Comparison of ENCODE assay signal across 30 cellular contexts in the genomic region with DNA sequence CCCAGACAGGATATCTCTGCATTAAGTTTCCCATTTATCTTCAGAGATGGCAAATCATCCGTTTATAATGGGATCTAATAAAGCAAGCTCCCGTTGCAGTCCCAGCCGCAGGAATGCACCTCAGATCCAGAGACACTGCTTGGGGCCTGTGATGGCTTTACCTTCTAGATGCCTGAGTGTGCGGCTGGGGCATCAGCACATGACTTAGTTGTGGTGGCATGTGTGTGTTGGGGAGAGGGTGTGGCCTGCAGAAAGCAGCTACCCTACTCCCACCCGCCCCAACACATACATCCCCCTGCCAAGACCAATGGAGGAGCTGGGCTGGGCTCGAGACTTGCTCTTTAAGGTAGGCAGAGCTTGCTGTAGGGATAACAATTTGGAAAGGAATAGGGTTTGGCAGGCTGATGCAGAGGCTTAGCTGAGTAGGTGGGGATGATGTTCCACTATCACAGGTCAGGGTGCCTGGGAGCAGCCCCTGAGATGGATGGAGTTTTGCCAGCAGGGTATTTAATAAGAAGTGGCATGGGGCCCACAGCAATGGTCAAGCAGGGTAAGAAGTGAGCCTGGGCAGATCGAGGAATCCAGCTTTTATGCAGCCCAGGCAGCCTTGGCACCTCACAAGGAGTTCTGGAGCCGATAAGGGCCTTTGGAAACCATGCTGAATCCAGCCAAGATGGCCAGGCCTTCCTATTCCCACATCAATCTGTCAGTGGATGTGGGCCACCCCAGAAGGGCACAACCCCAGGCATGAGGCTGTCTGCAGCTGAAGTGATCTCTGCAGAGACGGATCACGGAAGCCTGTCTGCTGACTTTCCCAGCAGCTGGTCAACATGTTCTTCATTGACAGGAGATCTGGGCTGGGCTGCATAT.
"Had no signal": no experiment of that assay in that cellular context is flagged by ENCODE, and none has a peak within 500 bp of the region (broad histone marks: within the 10 kb centered on the region; RNA-seq: fewer than 3 reads in every experiment).

No MANE protein-coding gene starts in this region.

- H3K36me3 Mint-ChIP-seq: activated naive CD4-positive, alpha-beta T cell treated with anti-CD3 and anti-CD28 coated beads, Interleukin-2, amount 10 ng/mL, durations not matched to agents 7 days and 5 days; activated naive CD8-positive, alpha-beta T cell treated with anti-CD3 and anti-CD28 coated beads, Interleukin-2, amount 10 ng/mL, durations not matched to agents 7 days and 5 days; brain; natural killer cell treated with Interleukin-12 subunit alpha and Interleukin-12 subunit beta and Interleukin-15 and Interleukin-18, amount 100 ng/mL, for 72 hours; stimulated activated naive B cell treated with anti-CD40 and anti-IgM and Interleukin-4, amounts not matched to agents 10 μg/mL and 1 μg/mL and 100 μg/mL, for 72 hours had no signal

- H3K9me3 ChIP-seq: ascending aorta, esophagus squamous epithelium, heart right ventricle, lower lobe of right lung, neutrophil, pancreas, prostate gland, stomach, thyroid gland, upper lobe of right lung had no signal

- H3K4me2 ChIP-seq: smooth muscle cell had no signal

- H3K27me3 Mint-ChIP-seq: activated naive CD4-positive, alpha-beta T cell treated with anti-CD3 and anti-CD28 coated beads, Interleukin-2, amount 10 ng/mL, durations not matched to agents 7 days and 5 days had no signal

- H3K4me3 Mint-ChIP-seq: activated CD4-positive, alpha-beta T cell treated with anti-CD3 and anti-CD28 coated beads for 36 hours; activated naive CD4-positive, alpha-beta T cell treated with anti-CD3 and anti-CD28 coated beads, Interleukin-2, amount 10 ng/mL, durations not matched to agents 7 days and 5 days; activated naive CD8-positive, alpha-beta T cell treated with anti-CD3 and anti-CD28 coated beads, Interleukin-2, amount 10 ng/mL, durations not matched to agents 7 days and 5 days; activated T-cell treated with anti-CD3 and anti-CD28 coated beads, Interleukin-2, amount 50 U/mL, for 24 hours; brain; natural killer cell treated with Interleukin-12 subunit alpha and Interleukin-12 subunit beta and Interleukin-15 and Interleukin-18, amount 100 ng/mL, for 72 hours; stimulated activated naive B cell treated with anti-CD40 and anti-IgM and Interleukin-4, amounts not matched to agents 10 μg/mL and 1 μg/mL and 100 μg/mL, for 72 hours had no signal

- ATAC-seq: activated CD4-positive, alpha-beta T cell treated with anti-CD3 and anti-CD28 coated beads for 36 hours; heart right ventricle; left lobe of liver; stimulated activated naive B cell treated with anti-CD40 and anti-IgM and Interleukin-4, amounts not matched to agents 10 μg/mL and 1 μg/mL and 100 μg/mL, for 72 hours had no signal

- H3K27ac ChIP-seq: ascending aorta, cardiac muscle cell, esophagus squamous epithelium, heart right ventricle, lower lobe of right lung, neutrophil, pancreas, prostate gland, stomach, thyroid gland, upper lobe of right lung had no signal

- H3K4me3 ChIP-seq: ascending aorta, cardiac muscle cell, esophagus squamous epithelium, heart right ventricle, lower lobe of right lung, pancreas, prostate gland, smooth muscle cell, stomach, thyroid gland, upper lobe of right lung had no signal

- H3K27me3 ChIP-seq: ascending aorta, cardiac muscle cell, neutrophil, pancreas, thyroid gland, upper lobe of right lung had no signal

- H3K27ac Mint-ChIP-seq: activated CD4-positive, alpha-beta T cell treated with anti-CD3 and anti-CD28 coated beads for 36 hours; activated naive CD4-positive, alpha-beta T cell treated with anti-CD3 and anti-CD28 coated beads, Interleukin-2, amount 10 ng/mL, durations not matched to agents 7 days and 5 days; activated naive CD8-positive, alpha-beta T cell treated with anti-CD3 and anti-CD28 coated beads, Interleukin-2, amount 10 ng/mL, durations not matched to agents 7 days and 5 days; activated T-cell treated with anti-CD3 and anti-CD28 coated beads, Interleukin-2, amount 50 U/mL, for 24 hours; natural killer cell treated with Interleukin-12 subunit alpha and Interleukin-12 subunit beta and Interleukin-15 and Interleukin-18, amount 100 ng/mL, for 72 hours; stimulated activated naive B cell treated with anti-CD40 and anti-IgM and Interleukin-4, amounts not matched to agents 10 μg/mL and 1 μg/mL and 100 μg/mL, for 72 hours had no signal

- H3K4me1 ChIP-seq: ascending aorta, esophagus squamous epithelium, pancreas, prostate gland, stomach, thyroid gland, upper lobe of right lung had no signal

- H3K4me1 Mint-ChIP-seq: activated CD4-positive, alpha-beta T cell treated with anti-CD3 and anti-CD28 coated beads for 36 hours; activated naive CD8-positive, alpha-beta T cell treated with anti-CD3 and anti-CD28 coated beads, Interleukin-2, amount 10 ng/mL, durations not matched to agents 7 days and 5 days; stimulated activated naive B cell treated with anti-CD40 and anti-IgM and Interleukin-4, amounts not matched to agents 10 μg/mL and 1 μg/mL and 100 μg/mL, for 72 hours had no signal

- H3K36me3 ChIP-seq: ascending aorta, cardiac muscle cell, esophagus squamous epithelium, heart right ventricle, lower lobe of right lung, neutrophil, pancreas, prostate gland, stomach, thyroid gland, upper lobe of right lung had no signal

- DNase-seq: activated CD4-positive, alpha-beta T cell treated with anti-CD3 and anti-CD28 coated beads, Interleukin-2, amount 50 U/mL, for 48 hours; activated CD4-positive, CD25-positive, alpha-beta regulatory T cell; activated CD8-positive, alpha-beta memory T cell treated with anti-CD3 and anti-CD28 coated beads, Interleukin-2, amount 50 U/mL, for 48 hours; activated gamma-delta T cell; activated naive CD4-positive, alpha-beta T cell treated with anti-CD3 and anti-CD28 coated beads, Interleukin-2, amount 10 ng/mL, durations not matched to agents 7 days and 5 days; activated naive CD8-positive, alpha-beta T cell treated with anti-CD3 and anti-CD28 coated beads, Interleukin-2, amount 10 ng/mL, durations not matched to agents 7 days and 5 days; activated T-cell treated with anti-CD3 and anti-CD28 coated beads, Interleukin-2, amount 50 U/mL, for 24 hours; cerebellar nuclear complex; cortex of kidney; esophagus squamous epithelium; foreskin melanocyte; kidney glomerular epithelial cell; lower lobe of right lung; mesendoderm; stimulated activated CD4-positive, alpha-beta T cell treated with anti-CD3 and anti-CD28 coated beads, Interleukin-2, amount 100 ng/mL, for 24 hours; stimulated activated naive B cell treated with anti-CD40 and anti-IgM and Interleukin-4, amounts not matched to agents 10 μg/mL and 1 μg/mL and 100 μg/mL, for 72 hours; stomach; thyroid gland; upper lobe of right lung had no signal

- H3K9me3 Mint-ChIP-seq: activated naive CD4-positive, alpha-beta T cell treated with anti-CD3 and anti-CD28 coated beads, Interleukin-2, amount 10 ng/mL, durations not matched to agents 7 days and 5 days; activated naive CD8-positive, alpha-beta T cell treated with anti-CD3 and anti-CD28 coated beads, Interleukin-2, amount 10 ng/mL, durations not matched to agents 7 days and 5 days; activated T-cell treated with anti-CD3 and anti-CD28 coated beads, Interleukin-2, amount 50 U/mL, for 24 hours; brain; natural killer cell treated with Interleukin-12 subunit alpha and Interleukin-12 subunit beta and Interleukin-15 and Interleukin-18, amount 100 ng/mL, for 72 hours had no signal
